Comparison of ENCODE assay signal across 1 cellular context in the genomic region with DNA sequence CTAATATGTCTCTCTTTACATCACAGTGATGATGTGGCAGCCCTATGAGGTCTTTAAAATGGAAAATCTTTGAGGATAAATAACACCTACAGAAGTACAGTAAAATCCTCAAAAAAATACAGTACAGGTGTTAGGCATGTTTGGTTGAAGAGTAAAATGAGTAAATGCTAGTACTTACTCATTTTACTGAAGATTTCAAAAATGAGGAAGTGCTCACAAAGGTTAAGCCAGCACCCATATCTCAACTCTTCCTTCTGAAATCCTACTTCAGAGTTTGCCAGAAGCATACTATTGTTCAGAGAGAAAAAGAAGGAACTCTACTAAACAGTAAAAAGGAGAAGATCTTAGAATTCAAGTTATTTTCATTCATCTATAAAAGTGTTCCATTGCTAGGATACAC.
TF ChIP-seq lines count a peak whose summit lies in the region.

No MANE protein-coding gene starts in this region.

TF ChIP-seq in SK-N-SH, 30 proteins besides CTCF, POLR2A, EP300 and RAD21 (continued from another document):
- TF ChIP-seq REST (IDR thresholded peaks at IDR 0.05; ENCODE audit: low read depth, low read length) (no peak), CHD2 (IDR thresholded peaks at IDR 0.05; ENCODE audit: low read length, partially characterized antibody) (no peak), FOXJ3 (CRISPR knock-in tag; IDR thresholded peaks at IDR 0.05) (no peak), RFX5 (IDR thresholded peaks at IDR 0.05; ENCODE audit: low read length) (no peak), ELF1 (IDR thresholded peaks at IDR 0.05) (no peak)
